1 cellular context compared by ENCODE assay signal in genomic region chr1:46174448-46175231, GRCh38.
TF ChIP-seq lines count a peak whose summit lies in the region.

Gene TSPAN1 (plus strand): TSS chr1:46175087. CDS start chr1:46181108, 6,021 bp downstream.

TF ChIP-seq in GM23338, 12 proteins besides CTCF, POLR2A, EP300 and RAD21 (continued from another document):
- TF ChIP-seq ETS1 (IDR thresholded peaks at IDR 0.05): no peak
